In the genomic region with DNA sequence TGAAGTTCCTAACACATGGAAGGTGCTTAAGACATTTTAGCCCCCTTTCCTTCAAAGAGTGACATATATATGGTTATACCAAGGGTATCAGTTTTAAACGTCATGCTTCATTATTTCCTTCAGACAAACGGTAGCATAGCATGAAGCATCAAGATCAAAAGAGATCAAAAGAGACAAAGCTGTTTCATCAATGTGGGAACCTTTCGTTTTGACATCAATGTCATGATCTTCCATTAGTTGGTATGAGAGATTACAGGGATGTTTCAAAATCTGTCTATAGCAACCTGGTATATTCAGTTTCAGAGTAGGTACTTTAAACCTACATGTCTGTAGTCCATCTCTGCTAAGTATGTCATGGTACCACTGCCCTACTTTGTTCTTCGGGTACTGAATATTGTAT, we compare ENCODE assay signal across 17 cellular contexts.
"Had no signal": no experiment of that assay in that cellular context is flagged by ENCODE, and none has a peak within 500 bp of the region (broad histone marks: within the 10 kb centered on the region; RNA-seq: fewer than 3 reads in every experiment).

No MANE protein-coding gene starts in this region.

- H3K4me1 Mint-ChIP-seq: activated CD8-positive, alpha-beta memory T cell treated with anti-CD3 and anti-CD28 coated beads, Interleukin-2, amount 10 ng/mL, durations not matched to agents 7 days and 5 days; activated naive CD8-positive, alpha-beta T cell treated with anti-CD3 and anti-CD28 coated beads, Interleukin-2, amount 10 ng/mL, durations not matched to agents 7 days and 5 days; immature natural killer cell; stimulated activated memory B cell treated with anti-CD40 and anti-IgM and Interleukin-4, amounts not matched to agents 10 μg/mL and 1 μg/mL and 100 μg/mL, for 72 hours had no signal

- H3K27me3 Mint-ChIP-seq: activated CD4-positive, alpha-beta memory T cell treated with anti-CD3 and anti-CD28 coated beads for 36 hours; activated CD8-positive, alpha-beta memory T cell treated with anti-CD3 and anti-CD28 coated beads, Interleukin-2, amount 10 ng/mL, durations not matched to agents 7 days and 5 days; activated naive CD8-positive, alpha-beta T cell treated with anti-CD3 and anti-CD28 coated beads, Interleukin-2, amount 10 ng/mL, durations not matched to agents 7 days and 5 days; naive thymus-derived CD8-positive, alpha-beta T cell; stimulated activated memory B cell treated with anti-CD40 and anti-IgM and Interleukin-4, amounts not matched to agents 10 μg/mL and 1 μg/mL and 100 μg/mL, for 72 hours had no signal

- DNase-seq: activated CD4-positive, alpha-beta memory T cell treated with anti-CD3 and anti-CD28 coated beads for 36 hours; activated CD4-positive, alpha-beta T cell treated with anti-CD3 and anti-CD28 coated beads for 48 hours; activated CD8-positive, alpha-beta memory T cell treated with anti-CD3 and anti-CD28 coated beads, Interleukin-2, amount 10 ng/mL, durations not matched to agents 7 days and 5 days; activated gamma-delta T cell; activated naive CD8-positive, alpha-beta T cell treated with anti-CD3 and anti-CD28 coated beads, Interleukin-2, amount 10 ng/mL, durations not matched to agents 7 days and 5 days; amygdala; cerebellar nuclear complex; glutamatergic neuron; immature natural killer cell; left lung; SK-N-SH; small intestine; stimulated activated CD4-positive, alpha-beta T cell treated with anti-CD3 and anti-CD28 coated beads, Interleukin-2, amount 100 ng/mL, for 24 hours; upper lobe of left lung had no signal

- H3K27ac Mint-ChIP-seq: activated CD4-positive, alpha-beta memory T cell treated with anti-CD3 and anti-CD28 coated beads for 36 hours; activated CD8-positive, alpha-beta memory T cell treated with anti-CD3 and anti-CD28 coated beads, Interleukin-2, amount 10 ng/mL, durations not matched to agents 7 days and 5 days; activated naive CD8-positive, alpha-beta T cell treated with anti-CD3 and anti-CD28 coated beads, Interleukin-2, amount 10 ng/mL, durations not matched to agents 7 days and 5 days; immature natural killer cell; stimulated activated memory B cell treated with anti-CD40 and anti-IgM and Interleukin-4, amounts not matched to agents 10 μg/mL and 1 μg/mL and 100 μg/mL, for 72 hours had no signal

- ATAC-seq: activated CD8-positive, alpha-beta memory T cell treated with anti-CD3 and anti-CD28 coated beads, Interleukin-2, amount 10 ng/mL, durations not matched to agents 7 days and 5 days; left lung; sciatic nerve; stimulated activated memory B cell treated with anti-CD40 and anti-IgM and Interleukin-4, amounts not matched to agents 10 μg/mL and 1 μg/mL and 100 μg/mL, for 72 hours had no signal

- H3K4me3 Mint-ChIP-seq: activated CD4-positive, alpha-beta memory T cell treated with anti-CD3 and anti-CD28 coated beads for 36 hours; activated CD8-positive, alpha-beta memory T cell treated with anti-CD3 and anti-CD28 coated beads, Interleukin-2, amount 10 ng/mL, durations not matched to agents 7 days and 5 days; activated naive CD8-positive, alpha-beta T cell treated with anti-CD3 and anti-CD28 coated beads, Interleukin-2, amount 10 ng/mL, durations not matched to agents 7 days and 5 days; immature natural killer cell; naive thymus-derived CD8-positive, alpha-beta T cell; stimulated activated memory B cell treated with anti-CD40 and anti-IgM and Interleukin-4, amounts not matched to agents 10 μg/mL and 1 μg/mL and 100 μg/mL, for 72 hours had no signal

- H3K9me3 Mint-ChIP-seq: activated CD4-positive, alpha-beta memory T cell treated with anti-CD3 and anti-CD28 coated beads for 36 hours; activated naive CD8-positive, alpha-beta T cell treated with anti-CD3 and anti-CD28 coated beads, Interleukin-2, amount 10 ng/mL, durations not matched to agents 7 days and 5 days; immature natural killer cell; naive thymus-derived CD8-positive, alpha-beta T cell; stimulated activated memory B cell treated with anti-CD40 and anti-IgM and Interleukin-4, amounts not matched to agents 10 μg/mL and 1 μg/mL and 100 μg/mL, for 72 hours had no signal
